Comparison of ENCODE assay signal across 1 cellular context in the genomic region with DNA sequence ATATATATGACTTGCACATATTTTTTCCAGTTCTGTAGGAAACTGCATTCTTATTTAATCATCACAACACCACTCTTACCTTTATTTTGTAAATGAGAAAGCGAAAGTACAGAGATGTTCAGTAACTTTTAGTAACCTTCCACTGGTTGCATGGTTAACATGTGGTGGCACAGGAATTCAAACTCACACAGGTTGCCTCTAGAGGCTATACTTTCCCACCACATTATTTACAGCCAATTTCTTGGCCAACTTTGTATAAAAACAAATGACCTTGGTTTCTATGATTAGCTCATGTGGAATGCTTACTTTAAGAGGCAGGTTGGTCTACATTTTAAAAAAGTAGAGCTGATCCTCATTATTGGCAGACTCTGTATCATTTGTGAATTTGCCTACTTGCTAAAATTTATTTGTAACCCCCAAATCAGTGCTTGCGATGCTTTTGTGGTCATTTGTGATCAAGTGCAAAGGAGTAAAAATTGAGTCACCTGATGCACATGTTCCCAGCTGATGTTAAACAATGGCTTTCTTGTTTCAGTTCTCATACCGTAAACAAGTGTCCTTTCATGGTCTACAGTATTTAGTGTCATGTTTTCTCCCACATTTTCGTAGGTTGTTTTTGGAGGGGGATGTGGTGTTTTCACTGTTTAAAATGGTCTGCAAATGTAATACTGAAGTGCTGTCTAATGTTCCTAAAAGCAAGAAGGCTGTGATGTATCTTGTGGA.
TF ChIP-seq lines count a peak whose summit lies in the region.

No MANE protein-coding gene starts in this region.

TF ChIP-seq in IMR-90, 13 proteins besides CTCF, POLR2A, EP300 and RAD21:
- TF ChIP-seq MAZ (IDR thresholded peaks at IDR 0.05; ENCODE audit: borderline replicate concordance, low read depth, low read length) (no peak), BHLHE40 (IDR thresholded peaks at IDR 0.05; ENCODE audit: low read depth, low read length) (no peak), RFX5 (IDR thresholded peaks at IDR 0.05; ENCODE audit: low read depth, low read length) (no peak), CHD1 (IDR thresholded peaks at IDR 0.05; ENCODE audit: low read depth, low read length) (no peak), FOS (IDR thresholded peaks at IDR 0.05; ENCODE audit: low read depth, low read length) (no peak), SMC3 (IDR thresholded peaks at IDR 0.05; ENCODE audit: low read depth, low read length) (no peak), CEBPB (IDR thresholded peaks at IDR 0.05; ENCODE audit: low read depth, low read length) (no peak), USF2 (IDR thresholded peaks at IDR 0.05; ENCODE audit: low read depth, low read length) (no peak), MAFK (IDR thresholded peaks at IDR 0.05; ENCODE audit: low read depth, low read length) (no peak), ELK1 (IDR thresholded peaks at IDR 0.05; ENCODE audit: borderline replicate concordance, low read depth, low read length) (no peak), RCOR1 (IDR thresholded peaks at IDR 0.05; ENCODE audit: insufficient replicate concordance, low read length) (no peak), NFE2L2 (IDR thresholded peaks at IDR 0.05; ENCODE audit: low read depth, low read length) (no peak)
